ENCODE assay signal across 25 cellular contexts in genomic region chr10:42785759-42786158, GRCh38.
"Had no signal": no experiment of that assay in that cellular context is flagged by ENCODE, and none has a peak within 500 bp of the region (broad histone marks: within the 10 kb centered on the region; RNA-seq: fewer than 3 reads in every experiment).

No MANE protein-coding gene starts in this region.

- H3K27ac ChIP-seq: left lung, lower lobe of right lung, pancreas, prostate gland, sigmoid colon, spleen, tibial nerve, vagina had no signal

- H3K9me3 Mint-ChIP-seq: naive thymus-derived CD8-positive, alpha-beta T cell; stimulated activated effector memory CD8-positive, alpha-beta T cell treated with anti-CD3 and anti-CD28 coated beads, Interleukin-12 subunit alpha, Interleukin-12 subunit beta, amount 100 ng/mL, for 72 hours; type B pancreatic cell had no signal

- DNase-seq: hippocampal formation; left colon; left lung; lower lobe of right lung; mammary epithelial cell; mesenchymal stem cell; naive thymus-derived CD8-positive, alpha-beta T cell; nephron progenitor cell; pancreas; posterior cingulate gyrus; retina; right cardiac atrium; sigmoid colon; small intestine; spleen; stimulated activated CD4-positive, alpha-beta T cell treated with anti-CD3 and anti-CD28 coated beads, Interleukin-4, amount 100 ng/mL, for 24 hours; stimulated activated naive CD4-positive, alpha-beta T cell treated with Interleukin-2 at 50 U/mL for 16 hours; stimulated activated naive CD8-positive, alpha-beta T cell treated with anti-CD3 and anti-CD28 coated beads, Interleukin-15, amount 100 ng/mL, for 72 hours; substantia nigra had no signal

- H3K27me3 ChIP-seq: left lung, pancreas, sigmoid colon, spleen, tibial nerve, vagina had no signal

- H3K4me1 ChIP-seq: prostate gland had no signal

- H3K4me3 ChIP-seq: left lung, lower lobe of right lung, pancreas, prostate gland, sigmoid colon, spleen, tibial nerve, vagina had no signal

- ATAC-seq: left colon; left lung; lower lobe of right lung; naive thymus-derived CD8-positive, alpha-beta T cell; pancreas; right cardiac atrium; stimulated activated effector memory CD8-positive, alpha-beta T cell treated with anti-CD3 and anti-CD28 coated beads, Interleukin-12 subunit alpha, Interleukin-12 subunit beta, amount 100 ng/mL, for 72 hours; stimulated activated naive CD8-positive, alpha-beta T cell treated with anti-CD3 and anti-CD28 coated beads, Interleukin-15, amount 100 ng/mL, for 72 hours had no signal

- FAIRE-seq: keratinocyte, pancreas had no signal

- H3K9me3 ChIP-seq: left lung, lower lobe of right lung, pancreas, prostate gland, sigmoid colon, spleen, tibial nerve, vagina had no signal

- H3K27me3 Mint-ChIP-seq: naive thymus-derived CD8-positive, alpha-beta T cell; stimulated activated naive CD8-positive, alpha-beta T cell treated with anti-CD3 and anti-CD28 coated beads, Interleukin-15, amount 100 ng/mL, for 72 hours had no signal

- H3K36me3 ChIP-seq: prostate gland had no signal

- H3K27ac Mint-ChIP-seq: nephron progenitor cell; stimulated activated effector memory CD8-positive, alpha-beta T cell treated with anti-CD3 and anti-CD28 coated beads, Interleukin-12 subunit alpha, Interleukin-12 subunit beta, amount 100 ng/mL, for 72 hours; type B pancreatic cell had no signal

- H3K4me3 Mint-ChIP-seq: naive thymus-derived CD8-positive, alpha-beta T cell; nephron progenitor cell; stimulated activated effector memory CD8-positive, alpha-beta T cell treated with anti-CD3 and anti-CD28 coated beads, Interleukin-12 subunit alpha, Interleukin-12 subunit beta, amount 100 ng/mL, for 72 hours; stimulated activated naive CD8-positive, alpha-beta T cell treated with anti-CD3 and anti-CD28 coated beads, Interleukin-15, amount 100 ng/mL, for 72 hours; type B pancreatic cell had no signal
